Comparison of ENCODE assay signal across 3 cellular contexts in the genomic region with DNA sequence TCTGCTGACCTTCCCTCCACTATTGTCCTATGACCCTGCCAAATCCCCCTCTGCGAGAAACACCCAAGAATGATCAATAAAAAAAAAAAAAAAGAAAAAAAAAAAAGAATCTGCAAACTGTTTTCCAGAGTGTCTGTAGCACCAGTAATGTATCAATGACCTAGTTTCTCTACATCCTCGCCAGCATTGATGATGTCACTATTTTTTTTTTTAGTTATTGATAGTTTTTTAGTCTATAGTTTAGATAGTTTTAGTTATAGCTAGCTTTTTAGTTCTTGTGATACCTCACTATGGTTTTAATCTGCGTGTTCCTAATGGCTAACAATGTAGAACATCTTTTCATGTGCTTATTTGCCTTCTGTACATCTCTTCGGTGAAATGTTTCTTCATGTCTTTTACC.
TF ChIP-seq lines count a peak whose summit lies in the region.

No MANE protein-coding gene starts in this region.

TF ChIP-seq in HepG2, 621 proteins besides CTCF, POLR2A, EP300 and RAD21 (continues in another document):
- TF ChIP-seq, protein P1, sequence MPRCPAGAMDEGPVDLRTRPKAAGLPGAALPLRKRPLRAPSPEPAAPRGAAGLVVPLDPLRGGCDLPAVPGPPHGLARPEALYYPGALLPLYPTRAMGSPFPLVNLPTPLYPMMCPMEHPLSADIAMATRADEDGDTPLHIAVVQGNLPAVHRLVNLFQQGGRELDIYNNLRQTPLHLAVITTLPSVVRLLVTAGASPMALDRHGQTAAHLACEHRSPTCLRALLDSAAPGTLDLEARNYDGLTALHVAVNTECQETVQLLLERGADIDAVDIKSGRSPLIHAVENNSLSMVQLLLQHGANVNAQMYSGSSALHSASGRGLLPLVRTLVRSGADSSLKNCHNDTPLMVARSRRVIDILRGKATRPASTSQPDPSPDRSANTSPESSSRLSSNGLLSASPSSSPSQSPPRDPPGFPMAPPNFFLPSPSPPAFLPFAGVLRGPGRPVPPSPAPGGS (CRISPR knock-in tag; IDR thresholded peaks at IDR 0.05), result no peak
- TF ChIP-seq, protein P2, sequence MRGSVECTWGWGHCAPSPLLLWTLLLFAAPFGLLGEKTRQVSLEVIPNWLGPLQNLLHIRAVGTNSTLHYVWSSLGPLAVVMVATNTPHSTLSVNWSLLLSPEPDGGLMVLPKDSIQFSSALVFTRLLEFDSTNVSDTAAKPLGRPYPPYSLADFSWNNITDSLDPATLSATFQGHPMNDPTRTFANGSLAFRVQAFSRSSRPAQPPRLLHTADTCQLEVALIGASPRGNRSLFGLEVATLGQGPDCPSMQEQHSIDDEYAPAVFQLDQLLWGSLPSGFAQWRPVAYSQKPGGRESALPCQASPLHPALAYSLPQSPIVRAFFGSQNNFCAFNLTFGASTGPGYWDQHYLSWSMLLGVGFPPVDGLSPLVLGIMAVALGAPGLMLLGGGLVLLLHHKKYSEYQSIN (CRISPR knock-in tag; IDR thresholded peaks at IDR 0.05; ENCODE audit: borderline replicate concordance), result no peak
- TF ChIP-seq, protein P3, sequence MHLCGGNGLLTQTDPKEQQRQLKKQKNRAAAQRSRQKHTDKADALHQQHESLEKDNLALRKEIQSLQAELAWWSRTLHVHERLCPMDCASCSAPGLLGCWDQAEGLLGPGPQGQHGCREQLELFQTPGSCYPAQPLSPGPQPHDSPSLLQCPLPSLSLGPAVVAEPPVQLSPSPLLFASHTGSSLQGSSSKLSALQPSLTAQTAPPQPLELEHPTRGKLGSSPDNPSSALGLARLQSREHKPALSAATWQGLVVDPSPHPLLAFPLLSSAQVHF (CRISPR knock-in tag; IDR thresholded peaks at IDR 0.05), result no peak
- TF ChIP-seq, protein P4, sequence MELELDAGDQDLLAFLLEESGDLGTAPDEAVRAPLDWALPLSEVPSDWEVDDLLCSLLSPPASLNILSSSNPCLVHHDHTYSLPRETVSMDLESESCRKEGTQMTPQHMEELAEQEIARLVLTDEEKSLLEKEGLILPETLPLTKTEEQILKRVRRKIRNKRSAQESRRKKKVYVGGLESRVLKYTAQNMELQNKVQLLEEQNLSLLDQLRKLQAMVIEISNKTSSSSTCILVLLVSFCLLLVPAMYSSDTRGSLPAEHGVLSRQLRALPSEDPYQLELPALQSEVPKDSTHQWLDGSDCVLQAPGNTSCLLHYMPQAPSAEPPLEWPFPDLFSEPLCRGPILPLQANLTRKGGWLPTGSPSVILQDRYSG (CRISPR knock-in tag; IDR thresholded peaks at IDR 0.05), result no peak
- TF ChIP-seq CREB1 (IDR thresholded peaks at IDR 0.05), result peak; percentile 50; the same call in 1 of the 2 replicates
- no peak for TF ChIP-seq CREB1 (CRISPR knock-in tag; IDR thresholded peaks at IDR 0.05)
- TF ChIP-seq SUZ12 (IDR thresholded peaks at IDR 0.05; ENCODE audit: low read depth, low read length), result no peak
- no peak for TF ChIP-seq ZNF547 (CRISPR knock-in tag; IDR thresholded peaks at IDR 0.05)
- TF ChIP-seq, protein P5, sequence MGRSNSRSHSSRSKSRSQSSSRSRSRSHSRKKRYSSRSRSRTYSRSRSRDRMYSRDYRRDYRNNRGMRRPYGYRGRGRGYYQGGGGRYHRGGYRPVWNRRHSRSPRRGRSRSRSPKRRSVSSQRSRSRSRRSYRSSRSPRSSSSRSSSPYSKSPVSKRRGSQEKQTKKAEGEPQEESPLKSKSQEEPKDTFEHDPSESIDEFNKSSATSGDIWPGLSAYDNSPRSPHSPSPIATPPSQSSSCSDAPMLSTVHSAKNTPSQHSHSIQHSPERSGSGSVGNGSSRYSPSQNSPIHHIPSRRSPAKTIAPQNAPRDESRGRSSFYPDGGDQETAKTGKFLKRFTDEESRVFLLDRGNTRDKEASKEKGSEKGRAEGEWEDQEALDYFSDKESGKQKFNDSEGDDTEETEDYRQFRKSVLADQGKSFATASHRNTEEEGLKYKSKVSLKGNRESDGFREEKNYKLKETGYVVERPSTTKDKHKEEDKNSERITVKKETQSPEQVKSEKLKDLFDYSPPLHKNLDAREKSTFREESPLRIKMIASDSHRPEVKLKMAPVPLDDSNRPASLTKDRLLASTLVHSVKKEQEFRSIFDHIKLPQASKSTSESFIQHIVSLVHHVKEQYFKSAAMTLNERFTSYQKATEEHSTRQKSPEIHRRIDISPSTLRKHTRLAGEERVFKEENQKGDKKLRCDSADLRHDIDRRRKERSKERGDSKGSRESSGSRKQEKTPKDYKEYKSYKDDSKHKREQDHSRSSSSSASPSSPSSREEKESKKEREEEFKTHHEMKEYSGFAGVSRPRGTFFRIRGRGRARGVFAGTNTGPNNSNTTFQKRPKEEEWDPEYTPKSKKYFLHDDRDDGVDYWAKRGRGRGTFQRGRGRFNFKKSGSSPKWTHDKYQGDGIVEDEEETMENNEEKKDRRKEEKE (IDR thresholded peaks at IDR 0.05), result no peak
- no peak for TF ChIP-seq NRL (CRISPR knock-in tag; IDR thresholded peaks at IDR 0.05; ENCODE audit: borderline replicate concordance)
- TF ChIP-seq FOSL2 (CRISPR knock-in tag; IDR thresholded peaks at IDR 0.05), result no peak

TF ChIP-seq in GM12878, 131 proteins besides CTCF, POLR2A, EP300 and RAD21:
- TF ChIP-seq CBFB (IDR thresholded peaks at IDR 0.05; ENCODE audit: low read depth), result no peak
- TF ChIP-seq SRF (IDR thresholded peaks at IDR 0.05; ENCODE audit: low read depth in 2 of 2, low read length in 2 of 2), result no peak
- peak; percentile 31; the same call in 1 of the 2 replicates for TF ChIP-seq ATF7 (IDR thresholded peaks at IDR 0.05; ENCODE audit: low read depth)

TF ChIP-seq in WTC11, 78 proteins besides CTCF, POLR2A, EP300 and RAD21:
- no peak for TF ChIP-seq TP53 (CRISPR knock-in tag; IDR thresholded peaks at IDR 0.05)
- no peak for TF ChIP-seq CREB1 (CRISPR knock-in tag; IDR thresholded peaks at IDR 0.05)
- no peak for TF ChIP-seq MYBL2 (CRISPR knock-in tag; IDR thresholded peaks at IDR 0.05)
- TF ChIP-seq ZNF138 (CRISPR knock-in tag; conservative IDR thresholded peaks at IDR 0.05), result no peak
- TF ChIP-seq, protein P6, sequence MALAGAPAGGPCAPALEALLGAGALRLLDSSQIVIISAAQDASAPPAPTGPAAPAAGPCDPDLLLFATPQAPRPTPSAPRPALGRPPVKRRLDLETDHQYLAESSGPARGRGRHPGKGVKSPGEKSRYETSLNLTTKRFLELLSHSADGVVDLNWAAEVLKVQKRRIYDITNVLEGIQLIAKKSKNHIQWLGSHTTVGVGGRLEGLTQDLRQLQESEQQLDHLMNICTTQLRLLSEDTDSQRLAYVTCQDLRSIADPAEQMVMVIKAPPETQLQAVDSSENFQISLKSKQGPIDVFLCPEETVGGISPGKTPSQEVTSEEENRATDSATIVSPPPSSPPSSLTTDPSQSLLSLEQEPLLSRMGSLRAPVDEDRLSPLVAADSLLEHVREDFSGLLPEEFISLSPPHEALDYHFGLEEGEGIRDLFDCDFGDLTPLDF (CRISPR knock-in tag; IDR thresholded peaks at IDR 0.05), result no peak
- TF ChIP-seq SMAD3 (CRISPR knock-in tag; IDR thresholded peaks at IDR 0.05; ENCODE audit: borderline replicate concordance), result no peak
- no peak for TF ChIP-seq ELF4 (CRISPR knock-in tag; IDR thresholded peaks at IDR 0.05; ENCODE audit: low read depth)
- TF ChIP-seq, protein P7, sequence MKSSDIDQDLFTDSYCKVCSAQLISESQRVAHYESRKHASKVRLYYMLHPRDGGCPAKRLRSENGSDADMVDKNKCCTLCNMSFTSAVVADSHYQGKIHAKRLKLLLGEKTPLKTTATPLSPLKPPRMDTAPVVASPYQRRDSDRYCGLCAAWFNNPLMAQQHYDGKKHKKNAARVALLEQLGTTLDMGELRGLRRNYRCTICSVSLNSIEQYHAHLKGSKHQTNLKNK (CRISPR knock-in tag; IDR thresholded peaks at IDR 0.05), result no peak
- TF ChIP-seq ZBTB21 (CRISPR knock-in tag; IDR thresholded peaks at IDR 0.05; ENCODE audit: borderline replicate concordance), result no peak
- no peak for TF ChIP-seq MXD4 (CRISPR knock-in tag; IDR thresholded peaks at IDR 0.05; ENCODE audit: borderline replicate concordance)
- TF ChIP-seq, protein P8, sequence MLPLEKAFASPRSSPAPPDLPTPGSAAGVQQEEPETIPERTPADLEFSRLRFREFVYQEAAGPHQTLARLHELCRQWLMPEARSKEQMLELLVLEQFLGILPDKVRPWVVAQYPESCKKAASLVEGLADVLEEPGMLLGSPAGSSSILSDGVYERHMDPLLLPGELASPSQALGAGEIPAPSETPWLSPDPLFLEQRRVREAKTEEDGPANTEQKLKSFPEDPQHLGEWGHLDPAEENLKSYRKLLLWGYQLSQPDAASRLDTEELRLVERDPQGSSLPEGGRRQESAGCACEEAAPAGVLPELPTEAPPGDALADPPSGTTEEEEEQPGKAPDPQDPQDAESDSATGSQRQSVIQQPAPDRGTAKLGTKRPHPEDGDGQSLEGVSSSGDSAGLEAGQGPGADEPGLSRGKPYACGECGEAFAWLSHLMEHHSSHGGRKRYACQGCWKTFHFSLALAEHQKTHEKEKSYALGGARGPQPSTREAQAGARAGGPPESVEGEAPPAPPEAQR (CRISPR knock-in tag; IDR thresholded peaks at IDR 0.05), result no peak
TF ChIP-seq in WTC11: peak in this region for 0.
